Comparison of ENCODE assay signal across 12 cellular contexts in genomic region chr13:111658150-111659100, GRCh38.
DNase-seq lines count a peak whose midpoint lies in the region; ATAC-seq lines count a peak whose summit lies in the region.
"Had no signal": no experiment of that assay in that cellular context is flagged by ENCODE, and none has a peak within 500 bp of the region (broad histone marks: within the 10 kb centered on the region; RNA-seq: fewer than 3 reads in every experiment).

No MANE protein-coding gene starts in this region.

- DNase-seq in activated effector memory CD4-positive, alpha-beta T cell treated with anti-CD3 and anti-CD28 coated beads, Interleukin-2, amount 50 U/mL, for 16 hours: peak; percentile 34
- DNase-seq in activated effector memory CD4-positive, alpha-beta T cell treated with Interleukin-2 at 50 U/mL for 16 hours: no peak
- DNase-seq in NCI-H82 treated with DMSO at 0.1 percent for 48 hours (lab: John Stamatoyannopoulos, UW; ENCODE audit: unreplicated experiment): peak; percentile 31
- peak; percentile 42 for DNase-seq in inferior parietal cortex (ENCODE audit: extremely low spot score)
- peak; percentile 29 for DNase-seq in ureter (ENCODE audit: low spot score)
- DNase-seq: esophagus squamous epithelium, KG1, left lung had no signal

- ATAC-seq in HG03097 (IDR thresholded peaks at IDR 0.05; ENCODE audit: low FRiP score, unreplicated experiment): no peak
- no peak for ATAC-seq in HG02571 (IDR thresholded peaks at IDR 0.05; ENCODE audit: unreplicated experiment)
- no peak for ATAC-seq in GM19023 (IDR thresholded peaks at IDR 0.05; ENCODE audit: unreplicated experiment)
- ATAC-seq: left lung, Panc1 had no signal
